30 cellular contexts compared by ENCODE assay signal in the genomic region with DNA sequence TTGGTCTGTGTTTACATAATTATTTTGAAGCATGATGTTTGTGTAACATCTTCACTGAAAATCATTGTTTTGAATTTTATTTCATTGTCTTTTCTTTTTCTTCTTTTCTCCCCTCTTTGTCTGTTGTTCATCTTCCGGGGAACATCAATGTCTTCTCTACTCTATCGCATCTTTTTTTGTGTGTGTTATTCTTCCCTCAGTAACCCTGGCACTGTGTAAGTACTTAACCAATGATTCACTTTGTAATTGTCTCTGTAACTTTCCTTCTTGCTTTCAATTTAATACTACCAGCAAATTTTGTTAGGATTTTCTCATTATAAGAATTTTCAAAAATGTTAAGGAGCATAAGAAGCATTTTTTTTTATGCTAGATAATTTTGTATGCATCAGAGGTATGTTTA.
DNase-seq lines count a peak whose midpoint lies in the region; ATAC-seq and TF ChIP-seq lines count a peak whose summit lies in the region.
"Had no signal": no experiment of that assay in that cellular context is flagged by ENCODE, and none has a peak within 500 bp of the region (broad histone marks: within the 10 kb centered on the region; RNA-seq: fewer than 3 reads in every experiment).

No MANE protein-coding gene starts in this region.

- intact Hi-C loops in A673 (cut with micrococcal nuclease; ENCODE audit: unreplicated experiment): no loop called here

- H2BK120ac ChIP-seq in trophoblast cell (ENCODE audit: insufficient read depth, low read length, poor library complexity): no peak overlapping the region

- H3K27ac Mint-ChIP-seq in nephron progenitor cell: peak overlapping the region; percentile 10
- H3K27ac Mint-ChIP-seq: activated naive CD8-positive, alpha-beta T cell treated with anti-CD3 and anti-CD28 coated beads, Interleukin-2, amount 50 U/mL, for 24 hours; activated T-cell treated with anti-CD3 and anti-CD28 coated beads, Interleukin-2, amount 50 U/mL, for 24 hours; memory B cell had no signal

- H3K4me1 Mint-ChIP-seq in nephron progenitor cell: peaks cover 18% of the 10 kb centered on the region
- H3K4me1 Mint-ChIP-seq: activated naive CD8-positive, alpha-beta T cell treated with anti-CD3 and anti-CD28 coated beads, Interleukin-2, amount 50 U/mL, for 24 hours; memory B cell had no signal

- H3K27me3 ChIP-seq in A673 (replicated peaks; ENCODE audit: insufficient read depth, low read depth, low read length, poor library complexity) (no peaks in the 10 kb centered on the region), trophoblast cell (ENCODE audit: insufficient read depth, low read length) (no peaks in the 10 kb centered on the region)
- H3K27me3 ChIP-seq: colonic mucosa, foreskin keratinocyte, heart right ventricle, neutrophil, stomach, tibial artery had no signal

- H3K18ac ChIP-seq in trophoblast cell (ENCODE audit: low read length): no peak overlapping the region

- peaks cover 46% of the 10 kb centered on the region for H3K36me3 Mint-ChIP-seq in nephron progenitor cell (ENCODE audit: low read depth)

- H3K79me2 ChIP-seq in trophoblast cell (ENCODE audit: control insufficient read depth, insufficient read depth, low read length, poor library complexity): no peaks in the 10 kb centered on the region

- H3K14ac ChIP-seq in trophoblast cell (ENCODE audit: low read length): no peak overlapping the region

- no CpG with 5 or more reads among the region's 2 CpGs for WGBS in trophoblast cell (ENCODE audit: extremely low coverage, insufficient coverage, insufficient read length)

- H4K8ac ChIP-seq in trophoblast cell (ENCODE audit: low read depth, low read length): no peak overlapping the region

- H3K9me3 ChIP-seq in A673 (ENCODE audit: low read depth, low read length, poor library complexity, severe bottlenecking) (no peaks in the 10 kb centered on the region), trophoblast cell (ENCODE audit: insufficient read depth, low read depth, low read length) (no peaks in the 10 kb centered on the region)
- H3K9me3 ChIP-seq: colonic mucosa, HAP-1, heart right ventricle, neutrophil, stomach, tibial artery had no signal

- no peak overlapping the region for H3K4me3 ChIP-seq in A673 (ENCODE audit: low read depth, low read length, poor library complexity, severe bottlenecking)
- no peak overlapping the region for H3K4me3 ChIP-seq in cardiac fibroblast (replicated peaks in 1 of 2; ENCODE audit: low read depth in 2 of 2, low read length in 2 of 2)
- H3K4me3 ChIP-seq in trophoblast cell (ENCODE audit: low read depth, low read length): no peak overlapping the region
- H3K4me3 ChIP-seq: colonic mucosa, HAP-1, heart right ventricle, SK-N-MC, skin epidermis, stomach, tibial artery had no signal

- ATAC-seq in HG02852 (IDR thresholded peaks at IDR 0.05; ENCODE audit: unreplicated experiment): no peak
- no peak for ATAC-seq in HG03095 (IDR thresholded peaks at IDR 0.05; ENCODE audit: unreplicated experiment)
- ATAC-seq: activated naive CD8-positive, alpha-beta T cell treated with anti-CD3 and anti-CD28 coated beads, Interleukin-2, amount 50 U/mL, for 24 hours; foreskin keratinocyte had no signal

- H3K9ac ChIP-seq in trophoblast cell (ENCODE audit: low read length): no peak overlapping the region

- peaks cover 21% of the 10 kb centered on the region for H3K36me3 ChIP-seq in A673 (ENCODE audit: insufficient read depth, low read length, poor library complexity, severe bottlenecking)
- peaks cover 3 to 6% of the 10 kb centered on the region in 2 experiments for H3K36me3 ChIP-seq in trophoblast cell (ENCODE audit: control insufficient read depth in 1 of 2, insufficient read depth in 2 of 2, low read length in 2 of 2)
- H3K36me3 ChIP-seq: HAP-1 had no signal

- DNase-seq in A673 (ENCODE audit: low spot score) (no peak), LHCN-M2 (ENCODE audit: low read depth) (peak; percentile 50), cardiac fibroblast (ENCODE audit: low read depth in 2 of 2) (peak; percentile 29 to 77), nephron progenitor cell (no peak), middle frontal gyrus (ENCODE audit: extremely low spot score, low spot score) (no peak), trophoblast cell (no peak)
- DNase-seq: activated CD4-positive, alpha-beta T cell treated with anti-CD3 and anti-CD28 coated beads for 4 hours; activated gamma-delta T cell treated with Interleukin-2 at 50 U/mL for 16 hours; activated naive CD8-positive, alpha-beta T cell treated with anti-CD3 and anti-CD28 coated beads, Interleukin-2, amount 50 U/mL, for 24 hours; activated T-cell treated with anti-CD3 and anti-CD28 coated beads, Interleukin-2, amount 50 U/mL, for 24 hours; colonic mucosa; DMS79; effector memory CD4-positive, alpha-beta T cell; erythroblast; foreskin keratinocyte; GF-D8; heart right ventricle; Kasumi-1; left cardiac atrium; NCI-H446 treated with DMSO at 0.1 percent for 48 hours; stomach; tibial artery had no signal

- H3K4me1 ChIP-seq in A673 (ENCODE audit: insufficient read depth, low read length, poor library complexity, severe bottlenecking) (peaks cover 47% of the 10 kb centered on the region), trophoblast cell (ENCODE audit: control insufficient read depth in 1 of 2, insufficient read depth in 2 of 2, low read length in 2 of 2) (no peaks in the 10 kb centered on the region)
- H3K4me1 ChIP-seq: colonic mucosa, foreskin keratinocyte had no signal

- no peak overlapping the region for H3K4me3 Mint-ChIP-seq in nephron progenitor cell
- H3K4me3 Mint-ChIP-seq: activated naive CD8-positive, alpha-beta T cell treated with anti-CD3 and anti-CD28 coated beads, Interleukin-2, amount 50 U/mL, for 24 hours; activated T-cell treated with anti-CD3 and anti-CD28 coated beads, Interleukin-2, amount 50 U/mL, for 24 hours; brain; memory B cell had no signal

- H3K4ac ChIP-seq in trophoblast cell (ENCODE audit: low read depth, low read length): no peak overlapping the region

- TF ChIP-seq CTCF in A673 (conservative IDR thresholded peaks at IDR 0.05; ENCODE audit: low read depth, low read length) (no peak), cardiac fibroblast (IDR thresholded peaks at IDR 0.05; ENCODE audit: low read depth, low read length) (no peak), nephron progenitor cell (IDR thresholded peaks at IDR 0.05) (no peak)

- POLR2A ChIA-PET in A673 (lab: Charles Lee; ENCODE audit: low non-redundant PET): no interaction called here

- no peak overlapping the region for H3K4me2 ChIP-seq in trophoblast cell (ENCODE audit: low read length)

- H4K12ac ChIP-seq in trophoblast cell (ENCODE audit: low read depth, low read length): no peak overlapping the region

- H3K23ac ChIP-seq in trophoblast cell (ENCODE audit: low read length): no peak overlapping the region

- H2AK5ac ChIP-seq in trophoblast cell (ENCODE audit: low read length): no peak overlapping the region

- H3K79me1 ChIP-seq in trophoblast cell (ENCODE audit: low read length): no peaks in the 10 kb centered on the region

- no peaks in the 10 kb centered on the region for H3K9me3 Mint-ChIP-seq in nephron progenitor cell
- H3K9me3 Mint-ChIP-seq: activated naive CD8-positive, alpha-beta T cell treated with anti-CD3 and anti-CD28 coated beads, Interleukin-2, amount 50 U/mL, for 24 hours; activated T-cell treated with anti-CD3 and anti-CD28 coated beads, Interleukin-2, amount 50 U/mL, for 24 hours; brain; memory B cell had no signal

- no TSS peak for BruUV-seq in A673 (replicated peaks; lab: Mats Ljungman, UMichigan)

- no peak overlapping the region for H2BK5ac ChIP-seq in trophoblast cell (ENCODE audit: low read depth, low read length, poor library complexity)

- no peak overlapping the region for H4K91ac ChIP-seq in trophoblast cell (ENCODE audit: low read depth, low read length)

- no peak overlapping the region for H2AFZ ChIP-seq in trophoblast cell (ENCODE audit: insufficient read depth, low read length, poor library complexity)

- peak overlapping the region; percentile 21 for H3K27ac ChIP-seq in A673 (ENCODE audit: low read depth, low read length, poor library complexity, severe bottlenecking)
- H3K27ac ChIP-seq in trophoblast cell (ENCODE audit: low read depth, low read length): no peak overlapping the region
- H3K27ac ChIP-seq: colonic mucosa, foreskin keratinocyte, neutrophil, skin epidermis, stomach had no signal

- H2BK12ac ChIP-seq in trophoblast cell (ENCODE audit: low read length): no peak overlapping the region

- CTCF ChIA-PET in A673 (lab: Charles Lee): interaction anchor here (0.6 kb wide), 1 partner anchor 172 kb away, joined by 5 read pairs; no protein-coding TSS in a partner anchor

- H3K27me3 Mint-ChIP-seq in nephron progenitor cell (ENCODE audit: low read depth, poor library complexity): no peaks in the 10 kb centered on the region
- H3K27me3 Mint-ChIP-seq: activated naive CD8-positive, alpha-beta T cell treated with anti-CD3 and anti-CD28 coated beads, Interleukin-2, amount 50 U/mL, for 24 hours; activated T-cell treated with anti-CD3 and anti-CD28 coated beads, Interleukin-2, amount 50 U/mL, for 24 hours; brain; memory B cell had no signal

Comparison
In these comparisons a context has a peak if more than half of its experiments do, and no peak if none do; other contexts are left out.
1. DNase-seq: peak in LHCN-M2 (single experiment) and cardiac fibroblast (2 of 2); none in A673 (single experiment), nephron progenitor cell (single experiment), middle frontal gyrus (single experiment) and trophoblast cell (0 of 2).